In genomic region chr10:22253578-22253882, GRCh38 we compare ENCODE assay signal across 10 cellular contexts. TPM values are rescaled to one million over a fixed set of nuclear protein-coding genes. Genes with fewer than 3 reads are reported as not detected.
DNase-seq lines count a peak whose midpoint lies in the region; ATAC-seq, FAIRE-seq and TF ChIP-seq lines count a peak whose summit lies in the region.
"Had no signal": no experiment of that assay in that cellular context is flagged by ENCODE, and none has a peak within 500 bp of the region (broad histone marks: within the 10 kb centered on the region; RNA-seq: fewer than 3 reads in every experiment).

No MANE protein-coding gene starts in this region.

- H3K4me3 ChIP-seq in muscle layer of colon (ENCODE audit: low read depth in 1 of 2, low read length in 2 of 2) (peak overlapping the region; percentile 72 to 78), thyroid gland (replicated peaks in 1 of 3) (peak overlapping the region in 1 of 3 donors; percentile 72)

- H3K27ac Mint-ChIP-seq in endothelial cell (ENCODE audit: unreplicated experiment), result peak overlapping the region; percentile 80

- H3K4me1 ChIP-seq in muscle layer of colon (ENCODE audit: insufficient read depth, low read length) (peaks cover 5% of the 10 kb centered on the region), thyroid gland (no peaks in the 10 kb centered on the region)

- H3K27me3 ChIP-seq in muscle layer of colon (ENCODE audit: control insufficient read depth in 1 of 2, insufficient read depth in 2 of 2, low read length in 2 of 2) (no peaks in the 10 kb centered on the region), thyroid gland (no peaks in the 10 kb centered on the region)

- intact Hi-C loops in thyroid gland (cut with DNase I), result no loop called here

- DNase-seq in stimulated activated CD8-positive, alpha-beta memory T cell treated with anti-CD3 and anti-CD28 coated beads, Interleukin-12 subunit alpha, Interleukin-12 subunit beta, amount 100 ng/mL, for 4 hours (ENCODE audit: low read depth), result peak; percentile 10
- no peak for DNase-seq in stimulated activated CD8-positive, alpha-beta memory T cell treated with anti-CD3 and anti-CD28 coated beads, Interleukin-4, amount 100 ng/mL, for 48 hours
- DNase-seq in endothelial cell (ENCODE audit: low spot score), result peak; percentile 29
- peak; percentile 29 to 42 for DNase-seq in thyroid gland
- no peak for DNase-seq in ACHN
- DNase-seq in GM12892 (ENCODE audit: insufficient read length), result no peak

- no peaks in the 10 kb centered on the region for H3K9me3 Mint-ChIP-seq in endothelial cell (ENCODE audit: unreplicated experiment)

- TF ChIP-seq POLR2A in thyroid gland (IDR thresholded peaks at IDR 0.05) (no peak), GM12892 (IDR thresholded peaks at IDR 0.05; ENCODE audit: low read depth, low read length) (no peak)

- ATAC-seq in GM21447 (IDR thresholded peaks at IDR 0.05; ENCODE audit: unreplicated experiment), result no peak

- H3K9me3 ChIP-seq in muscle layer of colon (ENCODE audit: low read length), result no peaks in the 10 kb centered on the region
- no peaks in the 10 kb centered on the region for H3K9me3 ChIP-seq in thyroid gland
- H3K9me3 ChIP-seq: BLaER1 treated with 17β-estradiol and CSF1 and Interleukin-3, amounts not matched to agents 10 nM and 100 nM had no signal

- no peaks in the 10 kb centered on the region for H3K36me3 ChIP-seq in muscle layer of colon (ENCODE audit: insufficient read depth, low read length)
- H3K36me3 ChIP-seq in thyroid gland, result no peaks in the 10 kb centered on the region
- H3K36me3 ChIP-seq: BLaER1 treated with 17β-estradiol and CSF1 and Interleukin-3, amounts not matched to agents 10 nM and 100 nM had no signal

- TF ChIP-seq CTCF in endothelial cell (IDR thresholded peaks at IDR 0.05; ENCODE audit: unreplicated experiment), result no peak
- no peak for TF ChIP-seq CTCF in thyroid gland (IDR thresholded peaks at IDR 0.05)

- 53 to 67% methylated on average over 24 of the region's 24 CpGs for WGBS in thyroid gland, 2 donors

- no peaks in the 10 kb centered on the region for H3K36me3 Mint-ChIP-seq in endothelial cell (ENCODE audit: low read depth, unreplicated experiment)

- H3K4me1 Mint-ChIP-seq in endothelial cell (ENCODE audit: unreplicated experiment), result peaks cover 3% of the 10 kb centered on the region

- no peak for FAIRE-seq in GM12892 (lab: Jason Lieb, UNC)

- H3K27me3 Mint-ChIP-seq in endothelial cell (ENCODE audit: unreplicated experiment), result peaks cover 4% of the 10 kb centered on the region

- H3K4me3 Mint-ChIP-seq in endothelial cell (ENCODE audit: unreplicated experiment), result peak overlapping the region; percentile 64

- H3K9ac ChIP-seq in muscle layer of colon (ENCODE audit: low read length), result peak overlapping the region; percentile 90
- H3K9ac ChIP-seq: BLaER1 treated with 17β-estradiol and CSF1 and Interleukin-3, amounts not matched to agents 10 nM and 100 nM had no signal

- H3K27ac ChIP-seq in muscle layer of colon (ENCODE audit: low read depth, low read length) (peak overlapping the region; percentile 88), thyroid gland (peak overlapping the region; percentile 82 to 97 (median 90))

- in situ Hi-C loops in ACHN (cut with HindIII; ENCODE audit: low pct_ligation_motif_present, low pct_unique_long_range_greater_than_20kb, low sequenced_read_pairs), result no loop called here

RNA-seq across cellular contexts. Expression of gene EBLN1, which starts 35.7 kb away (rescaled TPM):
- total RNA-seq in endothelial cell (ENCODE audit: unreplicated experiment) (not detected), thyroid gland (not detected)
- polyA plus RNA-seq in GM12892 (2012; ENCODE audit: missing spikeins), result not detected
- total RNA-seq: renal cortical epithelial cell had no signal

Comparison
In these comparisons a context has a peak if more than half of its experiments do, and no peak if none do; other contexts are left out.
1. DNase-seq: peak in stimulated activated CD8-positive, alpha-beta memory T cell treated with anti-CD3 and anti-CD28 coated beads, Interleukin-12 subunit alpha, Interleukin-12 subunit beta, amount 100 ng/mL, for 4 hours (single experiment), endothelial cell (single experiment) and thyroid gland (2 of 2); none in stimulated activated CD8-positive, alpha-beta memory T cell treated with anti-CD3 and anti-CD28 coated beads, Interleukin-4, amount 100 ng/mL, for 48 hours (single experiment), ACHN (single experiment) and GM12892 (single experiment).